11 cellular contexts compared by ENCODE assay signal in genomic region chr3:188262913-188263683, GRCh38.
DNase-seq lines count a peak whose midpoint lies in the region; ATAC-seq and TF ChIP-seq lines count a peak whose summit lies in the region.
"Had no signal": no experiment of that assay in that cellular context is flagged by ENCODE, and none has a peak within 500 bp of the region (broad histone marks: within the 10 kb centered on the region; RNA-seq: fewer than 3 reads in every experiment).

No MANE protein-coding gene starts in this region.

- intact Hi-C loops in PC-9 (cut with micrococcal nuclease; ENCODE audit: unreplicated experiment) = no loop called here

- no peaks in the 10 kb centered on the region for H3K36me3 Mint-ChIP-seq in activated CD4-positive, alpha-beta T cell treated with anti-CD3 and anti-CD28 coated beads, Interleukin-2, amount 10 ng/mL, durations not matched to agents 7 days and 5 days (ENCODE audit: low read depth)

- no peaks in the 10 kb centered on the region for H3K9me3 Mint-ChIP-seq in activated CD4-positive, alpha-beta T cell treated with anti-CD3 and anti-CD28 coated beads, Interleukin-2, amount 10 ng/mL, durations not matched to agents 7 days and 5 days
- H3K9me3 Mint-ChIP-seq: activated T-cell treated with anti-CD3 and anti-CD28 coated beads, Interleukin-2, amount 50 U/mL, for 4 hours had no signal

- peaks cover 20% of the 10 kb centered on the region for H3F3A ChIP-seq in PC-9 (ENCODE audit: insufficient read depth, low read depth)

- no TSS peak for BruUV-seq in PC-9 (replicated peaks; lab: Mats Ljungman, UMichigan)

- peaks cover 12% of the 10 kb centered on the region for H3K79me2 ChIP-seq in PC-9 (ENCODE audit: low read depth)

- H3K36me3 ChIP-seq in PC-9 (ENCODE audit: low read depth) = no peaks in the 10 kb centered on the region

- H3K4me1 Mint-ChIP-seq in activated CD4-positive, alpha-beta T cell treated with anti-CD3 and anti-CD28 coated beads, Interleukin-2, amount 10 ng/mL, durations not matched to agents 7 days and 5 days = peaks cover 2% of the 10 kb centered on the region

- H3K27ac ChIP-seq in PC-9 = peak overlapping the region; percentile 57

- POLR2A ChIA-PET in PC-9 (lab: Charles Lee; ENCODE audit: unreplicated experiment) = no interaction called here
- POLR2A ChIA-PET in activated CD4-positive, alpha-beta T cell treated with anti-CD3 and anti-CD28 coated beads, Interleukin-2, amount 10 ng/mL, durations not matched to agents 7 days and 5 days (lab: Charles Lee) = interaction anchor here (0.7 kb wide), 1 partner anchor 498 kb away, joined by 4 read pairs; no protein-coding TSS in a partner anchor

- ATAC-seq in GM18873 (IDR thresholded peaks at IDR 0.05; ENCODE audit: low FRiP score, unreplicated experiment) = no peak
- ATAC-seq: activated T-cell treated with anti-CD3 and anti-CD28 coated beads, Interleukin-2, amount 50 U/mL, for 4 hours had no signal

- no peaks in the 10 kb centered on the region for H3K9me3 ChIP-seq in PC-9 (ENCODE audit: insufficient read depth, low read depth)

- peaks cover 70% of the 10 kb centered on the region for H3K4me1 ChIP-seq in PC-9 (replicated peaks; ENCODE audit: insufficient read depth)

- peak; percentile 37 for DNase-seq in AG20443 (ENCODE audit: low spot score)
- DNase-seq in PC-9 = peak in 1 of 2 experiments; percentile 71
- DNase-seq in fibroblast of gingiva (ENCODE audit: low read depth) = peak; percentile 51
- peak; percentile 57 for DNase-seq in non-pigmented ciliary epithelial cell (ENCODE audit: low read depth)
- DNase-seq in stimulated activated CD4-positive, alpha-beta T cell treated with anti-CD3 and anti-CD28 coated beads, Interleukin-2, amount 100 ng/mL, for 48 hours = no peak
- no peak for DNase-seq in KG1 (lab: John Stamatoyannopoulos, UW)
- no peak for DNase-seq in activated CD4-positive, alpha-beta T cell treated with anti-CD3 and anti-CD28 coated beads, Interleukin-2, amount 10 ng/mL, durations not matched to agents 7 days and 5 days
- DNase-seq: activated T-cell treated with anti-CD3 and anti-CD28 coated beads, Interleukin-2, amount 50 U/mL, for 4 hours; DMS 273 treated with DMSO at 0.1 percent for 48 hours; GOT3 had no signal

- no peaks in the 10 kb centered on the region for H3K27me3 ChIP-seq in PC-9 (ENCODE audit: insufficient read depth, low read depth)

- CTCF ChIA-PET in PC-9 (lab: Charles Lee) = interaction anchor here (0.6 kb wide), 1 partner anchor 693 kb away, joined by 8 read pairs; no protein-coding TSS in a partner anchor
- CTCF ChIA-PET in activated CD4-positive, alpha-beta T cell treated with anti-CD3 and anti-CD28 coated beads, Interleukin-2, amount 10 ng/mL, durations not matched to agents 7 days and 5 days (lab: Charles Lee) = interaction anchor here (0.9 to 1.6 kb wide), 3 partner anchors 11 to 524 kb away, joined by 3 to 6 read pairs (median 3); no protein-coding TSS in a partner anchor

- no peak overlapping the region for H2AFZ ChIP-seq in PC-9

- no peak overlapping the region for H3K27ac Mint-ChIP-seq in activated CD4-positive, alpha-beta T cell treated with anti-CD3 and anti-CD28 coated beads, Interleukin-2, amount 10 ng/mL, durations not matched to agents 7 days and 5 days

- H3K4me3 Mint-ChIP-seq in activated CD4-positive, alpha-beta T cell treated with anti-CD3 and anti-CD28 coated beads, Interleukin-2, amount 10 ng/mL, durations not matched to agents 7 days and 5 days = no peak overlapping the region
- H3K4me3 Mint-ChIP-seq: activated T-cell treated with anti-CD3 and anti-CD28 coated beads, Interleukin-2, amount 50 U/mL, for 4 hours had no signal

- H3K4me3 ChIP-seq in PC-9 = no peak overlapping the region

- no peak overlapping the region; the same call in 1 of the 2 replicates for H3K4me2 ChIP-seq in PC-9

- H3K27me3 Mint-ChIP-seq in activated CD4-positive, alpha-beta T cell treated with anti-CD3 and anti-CD28 coated beads, Interleukin-2, amount 10 ng/mL, durations not matched to agents 7 days and 5 days = no peaks in the 10 kb centered on the region

- H4K20me1 ChIP-seq in PC-9 (ENCODE audit: insufficient read depth) = no peaks in the 10 kb centered on the region

- no peaks in the 10 kb centered on the region for H3K9me2 ChIP-seq in PC-9 (ENCODE audit: insufficient read depth)

- no peak for TF ChIP-seq CTCF in PC-9 (conservative IDR thresholded peaks at IDR 0.05)

Comparison
In these comparisons a context has a peak if more than half of its experiments do, and no peak if none do; other contexts are left out.
1. DNase-seq: peak in AG20443 (single experiment), fibroblast of gingiva (single experiment) and non-pigmented ciliary epithelial cell (single experiment); none in stimulated activated CD4-positive, alpha-beta T cell treated with anti-CD3 and anti-CD28 coated beads, Interleukin-2, amount 100 ng/mL, for 48 hours (0 of 2), KG1 (single experiment) and activated CD4-positive, alpha-beta T cell treated with anti-CD3 and anti-CD28 coated beads, Interleukin-2, amount 10 ng/mL, durations not matched to agents 7 days and 5 days (single experiment).